In the genomic region with DNA sequence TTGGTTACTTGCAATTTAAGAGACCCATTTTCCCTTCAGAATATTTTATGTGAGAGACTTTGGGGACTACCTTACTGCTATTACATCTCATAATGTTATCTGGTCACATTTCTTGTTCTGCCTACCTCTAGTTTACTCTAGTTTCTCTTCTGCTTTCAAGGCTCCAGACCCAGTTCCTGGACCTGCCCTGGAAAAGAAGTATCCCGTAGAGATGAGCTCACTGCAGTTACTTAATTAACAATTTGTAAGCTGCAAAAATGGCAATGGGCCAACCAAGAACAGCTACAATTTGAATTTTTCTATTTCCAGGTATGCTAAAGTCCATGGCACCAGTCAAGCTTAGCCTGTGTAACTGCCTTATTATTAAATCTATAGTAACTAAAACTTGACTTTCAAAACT, we compare ENCODE assay signal across 11 cellular contexts. TPM values are rescaled to one million over a fixed set of nuclear protein-coding genes. Genes with fewer than 3 reads are reported as not detected.
DNase-seq lines count a peak whose midpoint lies in the region; ATAC-seq and TF ChIP-seq lines count a peak whose summit lies in the region.
"Had no signal": no experiment of that assay in that cellular context is flagged by ENCODE, and none has a peak within 500 bp of the region (broad histone marks: within the 10 kb centered on the region; RNA-seq: fewer than 3 reads in every experiment).

No MANE protein-coding gene starts in this region.

- H3K4me3 Mint-ChIP-seq in CD14-positive monocyte (no peak overlapping the region), T-helper 17 cell (peak overlapping the region; percentile 59)
- H3K4me3 Mint-ChIP-seq: nephron progenitor cell had no signal

- DNase-seq in CD14-positive monocyte (ENCODE audit: low spot score): no peak
- DNase-seq in T-helper 17 cell: no peak
- DNase-seq in activated gamma-delta T cell treated with Interleukin-2 at 50 U/mL for 16 hours: no peak
- DNase-seq in NK-92 (lab: John Stamatoyannopoulos, UW; ENCODE audit: unreplicated experiment): no peak
- DNase-seq in RWPE1 (ENCODE audit: low spot score): no peak
- no peak for DNase-seq in NCI-H1092 (lab: John Stamatoyannopoulos, UW)
- DNase-seq: DMS53, foreskin melanocyte, nephron progenitor cell had no signal

- intact Hi-C loops in CD14-positive monocyte (cut with micrococcal nuclease): no loop called here

- TF ChIP-seq CTCF in CD14-positive monocyte (IDR thresholded peaks at IDR 0.05) (no peak), RWPE1 (conservative IDR thresholded peaks at IDR 0.05; ENCODE audit: low read depth) (no peak)

- H3K4me1 Mint-ChIP-seq in CD14-positive monocyte: peaks cover 48% of the 10 kb centered on the region
- H3K4me1 Mint-ChIP-seq in T-helper 17 cell: peaks cover 63% of the 10 kb centered on the region
- H3K4me1 Mint-ChIP-seq: nephron progenitor cell had no signal

- POLR2A ChIA-PET in RWPE1 (lab: Yijun Ruan, JAX; ENCODE audit: low non-redundant PET): no interaction called here

- peak overlapping the region; percentile 78 to 92 (median 88) for H3K27ac Mint-ChIP-seq in CD14-positive monocyte
- peak overlapping the region; percentile 91 for H3K27ac Mint-ChIP-seq in T-helper 17 cell
- H3K27ac Mint-ChIP-seq: nephron progenitor cell had no signal

- peak; percentile 76 for ATAC-seq in GM18907 (IDR thresholded peaks at IDR 0.05; ENCODE audit: unreplicated experiment)
- ATAC-seq in HG02885 (IDR thresholded peaks at IDR 0.05; ENCODE audit: poor library complexity, unreplicated experiment): peak; percentile 71
- no peak for ATAC-seq in T-helper 17 cell

- H3K27me3 Mint-ChIP-seq in CD14-positive monocyte (ENCODE audit: low read depth in 3 of 3): no peaks in the 10 kb centered on the region
- H3K27me3 Mint-ChIP-seq in T-helper 17 cell: no peaks in the 10 kb centered on the region

- CTCF ChIA-PET in RWPE1 (lab: Yijun Ruan, JAX): no interaction called here

- H3K36me3 Mint-ChIP-seq in CD14-positive monocyte (peaks cover 14 to 16% of the 10 kb centered on the region in 2 donors), T-helper 17 cell (ENCODE audit: low read depth) (peaks cover 6% of the 10 kb centered on the region)

- no peak overlapping the region for H3K27ac ChIP-seq in RWPE1

- no peaks in the 10 kb centered on the region for H3K9me3 Mint-ChIP-seq in CD14-positive monocyte
- H3K9me3 Mint-ChIP-seq: nephron progenitor cell had no signal

- no peaks in the 10 kb centered on the region for H3K9me3 ChIP-seq in T-helper 17 cell (ENCODE audit: control insufficient read depth, low read length, poor library complexity, severe bottlenecking)

RNA-seq across cellular contexts. Expression of a gene that starts 25.0 kb away (rescaled TPM):
- 1 to 10 TPM; 3.1 to 6.0 TPM for polyA plus RNA-seq in CD14-positive monocyte
- total RNA-seq in T-helper 17 cell: 100 to 1,000 TPM; 192 to 199 TPM

RNA-seq across cellular contexts. Expression of a gene that starts 57.5 kb away (rescaled TPM):
- under 1 TPM; 0.22 to 0.29 TPM for polyA plus RNA-seq in CD14-positive monocyte
- 10 to 100 TPM in 1 of 2 donors, 1 to 10 TPM in 1; 9.0 to 11.4 TPM for total RNA-seq in T-helper 17 cell
